ENCODE assay signal across 1 cellular context in genomic region chr1:17358557-17358956, GRCh38.
TF ChIP-seq lines count a peak whose summit lies in the region.

No MANE protein-coding gene starts in this region.

TF ChIP-seq in GM23338, 12 proteins besides CTCF, POLR2A, EP300 and RAD21 (continued from another document):
- no peak for TF ChIP-seq ZNF462 (CRISPR knock-in tag; IDR thresholded peaks at IDR 0.05)
- no peak for TF ChIP-seq EZH2 (IDR thresholded peaks at IDR 0.05; ENCODE audit: low read depth, unreplicated experiment)
